ENCODE assay signal across 9 cellular contexts in genomic region chr20:50309280-50309763, GRCh38.
DNase-seq lines count a peak whose midpoint lies in the region; ATAC-seq, FAIRE-seq and TF ChIP-seq lines count a peak whose summit lies in the region.
"Had no signal": no experiment of that assay in that cellular context is flagged by ENCODE, and none has a peak within 500 bp of the region (broad histone marks: within the 10 kb centered on the region; RNA-seq: fewer than 3 reads in every experiment).

No MANE protein-coding gene starts in this region.

- H3K4me1 ChIP-seq in HCT116 (ENCODE audit: control insufficient read depth in 1 of 2, insufficient read depth in 2 of 2, low read length in 2 of 2) (peaks cover 31 to 57% of the 10 kb centered on the region in 2 experiments), body of pancreas (peaks cover 57% of the 10 kb centered on the region), keratinocyte (ENCODE audit: control insufficient read depth, extremely low read depth, insufficient read depth, low read length) (peaks cover 25% of the 10 kb centered on the region)

- H3K9me3 ChIP-seq in HCT116 (ENCODE audit: control insufficient read depth in 1 of 2, insufficient read depth in 1 of 2, low read depth in 1 of 2, low read length in 2 of 2): no peaks in the 10 kb centered on the region
- H3K9me3 ChIP-seq in body of pancreas: no peaks in the 10 kb centered on the region
- H3K9me3 ChIP-seq in keratinocyte (ENCODE audit: control insufficient read depth, low read depth, low read length): no peaks in the 10 kb centered on the region

- no peaks in the 10 kb centered on the region for H3K79me2 ChIP-seq in HCT116 (ENCODE audit: insufficient read depth, low read length)
- no peaks in the 10 kb centered on the region for H3K79me2 ChIP-seq in keratinocyte (ENCODE audit: control insufficient read depth, insufficient read depth, low read length)

- no peaks in the 10 kb centered on the region for H4K20me1 ChIP-seq in HCT116 (ENCODE audit: insufficient read depth)
- no peaks in the 10 kb centered on the region for H4K20me1 ChIP-seq in keratinocyte (ENCODE audit: control insufficient read depth, extremely low read depth, insufficient read depth, low read length)

- no peak for FAIRE-seq in keratinocyte (lab: Jason Lieb, UNC)

- H3K4me3 ChIP-seq in HCT116 (replicated peaks in 1 of 2; ENCODE audit: low read depth in 1 of 2, low read length in 2 of 2): peak overlapping the region; percentile 56 to 59
- no peak overlapping the region for H3K4me3 ChIP-seq in body of pancreas
- H3K4me3 ChIP-seq in keratinocyte (ENCODE audit: control insufficient read depth in 2 of 3, extremely low read depth in 1 of 3, insufficient read depth in 2 of 3, low read depth in 1 of 3, low read length in 3 of 3): no peak overlapping the region
- no peak overlapping the region for H3K4me3 ChIP-seq in skin epidermis

- CTCF ChIA-PET in HCT116 (lab: Charles Lee): no interaction called here

- H2AFZ ChIP-seq in HCT116 (ENCODE audit: low read depth, low read length, poor library complexity, severe bottlenecking) (no peak overlapping the region), keratinocyte (ENCODE audit: control insufficient read depth, low read length) (no peak overlapping the region)

- no peaks in the 10 kb centered on the region for H3K9me1 ChIP-seq in keratinocyte (ENCODE audit: control insufficient read depth, extremely low read depth, insufficient read depth, low read length)

- peak overlapping the region; percentile 86 for H3K4me2 ChIP-seq in HCT116 (ENCODE audit: low read length)
- H3K4me2 ChIP-seq in keratinocyte (ENCODE audit: control insufficient read depth, extremely low read depth, insufficient read depth, low read depth, low read length): peak overlapping the region; percentile 57

- TF ChIP-seq POLR2A in HCT116 (IDR thresholded peaks at IDR 0.05; ENCODE audit: borderline replicate concordance, extremely low read depth, insufficient read depth, insufficient read length) (no peak), body of pancreas (IDR thresholded peaks at IDR 0.05) (no peak)

- H3K36me3 ChIP-seq in HCT116 (ENCODE audit: control insufficient read depth in 1 of 2, insufficient read depth in 2 of 2, low read length in 2 of 2): no peaks in the 10 kb centered on the region
- no peaks in the 10 kb centered on the region for H3K36me3 ChIP-seq in body of pancreas (replicated peaks in 1 of 2; ENCODE audit: insufficient read depth in 1 of 2, low read depth in 2 of 2)
- H3K36me3 ChIP-seq in keratinocyte (ENCODE audit: control insufficient read depth in 2 of 2, extremely low read depth in 1 of 2, insufficient read depth in 2 of 2, low read length in 2 of 2): no peaks in the 10 kb centered on the region

- H3K9ac ChIP-seq in HCT116 (ENCODE audit: low read length) (peak overlapping the region; percentile 66), keratinocyte (ENCODE audit: control insufficient read depth, extremely low read depth, insufficient read depth, low read length) (peak overlapping the region; percentile 68)

- 42 to 45% methylated on average over 11 of the region's 11 CpGs for WGBS in body of pancreas, 2 donors

- H3K9me2 ChIP-seq in HCT116 (ENCODE audit: insufficient read depth): no peaks in the 10 kb centered on the region

- POLR2A ChIA-PET in HCT116 (lab: Charles Lee): interaction anchor here (1.2 kb wide), 1 partner anchor 24 kb away, joined by 3 read pairs; no protein-coding TSS in a partner anchor

- no peak for TF ChIP-seq RAD21 in HCT116 (IDR thresholded peaks at IDR 0.05; ENCODE audit: low read depth)

- H3K27me3 ChIP-seq in HCT116 (ENCODE audit: insufficient read depth, low read length): no peaks in the 10 kb centered on the region
- no peaks in the 10 kb centered on the region for H3K27me3 ChIP-seq in body of pancreas
- no peaks in the 10 kb centered on the region for H3K27me3 ChIP-seq in keratinocyte (ENCODE audit: control insufficient read depth, extremely low read depth, insufficient read depth, low read length)

- ATAC-seq in HCT116 (no peak), body of pancreas (no peak), GM21390 (IDR thresholded peaks at IDR 0.05; ENCODE audit: unreplicated experiment) (no peak), GM21447 (IDR thresholded peaks at IDR 0.05; ENCODE audit: unreplicated experiment) (no peak)

- TF ChIP-seq CTCF in HCT116 (IDR thresholded peaks at IDR 0.05 in 2 of 3, conservative IDR thresholded peaks at IDR 0.05 in 1 of 3; ENCODE audit: borderline replicate concordance in 1 of 3, insufficient read depth in 1 of 3, low read depth in 2 of 3, low read length in 2 of 3) (no peak), body of pancreas (IDR thresholded peaks at IDR 0.05) (no peak), keratinocyte (optimal IDR thresholded peaks at IDR 0.05 in 1 of 3, IDR thresholded peaks at IDR 0.05 in 1 of 3, conservative IDR thresholded peaks at IDR 0.05 in 1 of 3; ENCODE audit: extremely low read depth in 1 of 3, insufficient read depth in 2 of 3, low read length in 3 of 3) (no peak), GM20000 (IDR thresholded peaks at IDR 0.05; ENCODE audit: extremely low read depth, missing control alignments) (no peak)

- BruUV-seq in HCT116 (replicated peaks; lab: Mats Ljungman, UMichigan): no TSS peak

- DNase-seq in HCT116 (ENCODE audit: low read depth, low spot score) (no peak), body of pancreas (no peak), keratinocyte (ENCODE audit: low read depth, low spot score) (no peak), GM20000 (ENCODE audit: low spot score) (no peak), NCI-H2029 (lab: John Stamatoyannopoulos, UW) (no peak)
- DNase-seq: DND-41 had no signal

- intact Hi-C loops in HCT116 (cut with micrococcal nuclease) (no loop called here), body of pancreas (cut with DNase I) (no loop called here)

- H3K27ac ChIP-seq in HCT116 (ENCODE audit: low read depth, low read length) (peak overlapping the region; percentile 68), body of pancreas (peak overlapping the region; percentile 52 to 84 (median 71)), keratinocyte (ENCODE audit: control insufficient read depth, insufficient read depth, low read length) (peak overlapping the region; percentile 78), skin epidermis (peak overlapping the region in 20 of 21 experiments; percentile 63 to 94 (median 82))

- RAD21 ChIA-PET in HCT116 (lab: Charles Lee; ENCODE audit: low non-redundant PET in 1 of 2, low total read pairs in 2 of 2, uncharacterized antibody in 2 of 2, unreplicated experiment in 2 of 2): no interaction called here

- dilution Hi-C loops in keratinocyte (cut with MboI; ENCODE audit: extremely low pct_ligation_motif_present, low sequenced_read_pairs): no loop called here

TF ChIP-seq in HCT116, 20 proteins besides CTCF, POLR2A, EP300 and RAD21:
- TF ChIP-seq ATF3 (IDR thresholded peaks at IDR 0.05): no peak
- TF ChIP-seq ELF1 (IDR thresholded peaks at IDR 0.05; ENCODE audit: borderline replicate concordance, low read depth): no peak
- TF ChIP-seq CEBPB (IDR thresholded peaks at IDR 0.05; ENCODE audit: low read depth): no peak
- TF ChIP-seq JUND (IDR thresholded peaks at IDR 0.05): no peak
- no peak for TF ChIP-seq TCF7L2 (IDR thresholded peaks at IDR 0.05; ENCODE audit: borderline replicate concordance, extremely low read depth, insufficient read depth, insufficient read length)
- TF ChIP-seq, protein P1, sequence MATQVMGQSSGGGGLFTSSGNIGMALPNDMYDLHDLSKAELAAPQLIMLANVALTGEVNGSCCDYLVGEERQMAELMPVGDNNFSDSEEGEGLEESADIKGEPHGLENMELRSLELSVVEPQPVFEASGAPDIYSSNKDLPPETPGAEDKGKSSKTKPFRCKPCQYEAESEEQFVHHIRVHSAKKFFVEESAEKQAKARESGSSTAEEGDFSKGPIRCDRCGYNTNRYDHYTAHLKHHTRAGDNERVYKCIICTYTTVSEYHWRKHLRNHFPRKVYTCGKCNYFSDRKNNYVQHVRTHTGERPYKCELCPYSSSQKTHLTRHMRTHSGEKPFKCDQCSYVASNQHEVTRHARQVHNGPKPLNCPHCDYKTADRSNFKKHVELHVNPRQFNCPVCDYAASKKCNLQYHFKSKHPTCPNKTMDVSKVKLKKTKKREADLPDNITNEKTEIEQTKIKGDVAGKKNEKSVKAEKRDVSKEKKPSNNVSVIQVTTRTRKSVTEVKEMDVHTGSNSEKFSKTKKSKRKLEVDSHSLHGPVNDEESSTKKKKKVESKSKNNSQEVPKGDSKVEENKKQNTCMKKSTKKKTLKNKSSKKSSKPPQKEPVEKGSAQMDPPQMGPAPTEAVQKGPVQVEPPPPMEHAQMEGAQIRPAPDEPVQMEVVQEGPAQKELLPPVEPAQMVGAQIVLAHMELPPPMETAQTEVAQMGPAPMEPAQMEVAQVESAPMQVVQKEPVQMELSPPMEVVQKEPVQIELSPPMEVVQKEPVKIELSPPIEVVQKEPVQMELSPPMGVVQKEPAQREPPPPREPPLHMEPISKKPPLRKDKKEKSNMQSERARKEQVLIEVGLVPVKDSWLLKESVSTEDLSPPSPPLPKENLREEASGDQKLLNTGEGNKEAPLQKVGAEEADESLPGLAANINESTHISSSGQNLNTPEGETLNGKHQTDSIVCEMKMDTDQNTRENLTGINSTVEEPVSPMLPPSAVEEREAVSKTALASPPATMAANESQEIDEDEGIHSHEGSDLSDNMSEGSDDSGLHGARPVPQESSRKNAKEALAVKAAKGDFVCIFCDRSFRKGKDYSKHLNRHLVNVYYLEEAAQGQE (IDR thresholded peaks at IDR 0.05; ENCODE audit: low read depth): no peak
- TF ChIP-seq EZH2 (IDR thresholded peaks at IDR 0.05): no peak
- no peak for TF ChIP-seq SIN3A (IDR thresholded peaks at IDR 0.05; ENCODE audit: low read depth)

Comparison
In these comparisons a context has a peak if more than half of its experiments do, and no peak if none do; other contexts are left out.
1. H3K4me3 ChIP-seq: peak in HCT116 (2 of 2); none in body of pancreas (0 of 2), keratinocyte (0 of 3) and skin epidermis (0 of 7).
2. Peak in every context shown above with its lines, with median percentiles within 50 percentile points of each other: H3K27ac ChIP-seq.